ENCODE assay signal across 20 cellular contexts in genomic region chr2:183060500-183061231, GRCh38. TPM values are rescaled to one million over a fixed set of nuclear protein-coding genes. Genes with fewer than 3 reads are reported as not detected.
DNase-seq lines count a peak whose midpoint lies in the region; ATAC-seq, FAIRE-seq and TF ChIP-seq lines count a peak whose summit lies in the region.
"Had no signal": no experiment of that assay in that cellular context is flagged by ENCODE, and none has a peak within 500 bp of the region (broad histone marks: within the 10 kb centered on the region; RNA-seq: fewer than 3 reads in every experiment).

No MANE protein-coding gene starts in this region.

- H3K9me1 ChIP-seq in K562 (ENCODE audit: control insufficient read depth, insufficient read depth, low read length) = no peaks in the 10 kb centered on the region

- peak overlapping the region; percentile 74 for H3K27ac Mint-ChIP-seq in Caco-2 (ENCODE audit: unreplicated experiment)
- H3K27ac Mint-ChIP-seq: CD4-positive, alpha-beta T cell had no signal

- peaks cover 18% of the 10 kb centered on the region for H3K4me1 Mint-ChIP-seq in Caco-2 (ENCODE audit: low read depth, unreplicated experiment)

- H3K4me3 Mint-ChIP-seq in Caco-2 (ENCODE audit: unreplicated experiment) = peak overlapping the region; percentile 3
- H3K4me3 Mint-ChIP-seq: CD4-positive, alpha-beta T cell had no signal

- no peaks in the 10 kb centered on the region for H3K9me2 ChIP-seq in PC-9 (ENCODE audit: insufficient read depth)
- H3K9me2 ChIP-seq: SK-N-SH had no signal

- no peak overlapping the region for H2AFZ ChIP-seq in PC-9
- peak overlapping the region; percentile 85 for H2AFZ ChIP-seq in K562 (ENCODE audit: low read depth, low read length)
- H2AFZ ChIP-seq: GM23248 had no signal

- H4K20me1 ChIP-seq in PC-9 (ENCODE audit: insufficient read depth) = no peaks in the 10 kb centered on the region
- H4K20me1 ChIP-seq in K562 (replicated peaks; ENCODE audit: control insufficient read depth, insufficient read depth, low read length) = no peaks in the 10 kb centered on the region

- no peak for FAIRE-seq in K562 (lab: Jason Lieb, UNC)
- FAIRE-seq: A204.1 had no signal

- H3K4me2 ChIP-seq in PC-9 = peak overlapping the region; percentile 49
- no peak overlapping the region for H3K4me2 ChIP-seq in K562 (ENCODE audit: insufficient read depth, low read length)

- H3K9ac ChIP-seq in K562 (ENCODE audit: insufficient read depth in 1 of 2, low read depth in 2 of 2, low read length in 2 of 2) = no peak overlapping the region
- H3K9ac ChIP-seq: GM23248, SK-N-SH had no signal

- H3K4me1 ChIP-seq in Caco-2 = peaks cover 42% of the 10 kb centered on the region
- H3K4me1 ChIP-seq in PC-9 (replicated peaks; ENCODE audit: insufficient read depth) = peaks cover 16% of the 10 kb centered on the region
- H3K4me1 ChIP-seq in K562 (replicated peaks in 1 of 2; ENCODE audit: control insufficient read depth in 2 of 2, insufficient read depth in 2 of 2, low read length in 2 of 2) = peaks cover 0 to 10% of the 10 kb centered on the region in 2 experiments; a peak in 3 of 5 replicates
- H3K4me1 ChIP-seq in stomach = peaks cover 9 to 22% (median 11%) of the 10 kb centered on the region in 4 donors

- H3K9me3 ChIP-seq in Caco-2 = no peaks in the 10 kb centered on the region
- H3K9me3 ChIP-seq in PC-9 (ENCODE audit: insufficient read depth, low read depth) = no peaks in the 10 kb centered on the region
- 0 out of 2 replicates have a peak, but pooled peaks cover 2% of the 10 kb centered on the region for H3K9me3 ChIP-seq in K562 (replicated peaks; ENCODE audit: control insufficient read depth, insufficient read depth, low read depth, low read length)
- no peaks in the 10 kb centered on the region for H3K9me3 ChIP-seq in stomach
- H3K9me3 ChIP-seq: SK-N-SH had no signal

- H3K36me3 ChIP-seq in Caco-2 (ENCODE audit: control insufficient read depth, insufficient read depth, low read length) (no peaks in the 10 kb centered on the region), PC-9 (ENCODE audit: low read depth) (no peaks in the 10 kb centered on the region), K562 (ENCODE audit: control insufficient read depth, insufficient read depth, low read length) (no peaks in the 10 kb centered on the region), stomach (no peaks in the 10 kb centered on the region)

- H3K9me3 Mint-ChIP-seq in Caco-2 (ENCODE audit: unreplicated experiment) = no peaks in the 10 kb centered on the region
- H3K9me3 Mint-ChIP-seq: CD4-positive, alpha-beta T cell had no signal

- TF ChIP-seq CTCF in Caco-2 (IDR thresholded peaks at IDR 0.05; ENCODE audit: insufficient read depth in 1 of 2, low read depth in 1 of 2, low read length in 1 of 2, severe bottlenecking in 1 of 2, unreplicated experiment in 1 of 2) (no peak), PC-9 (conservative IDR thresholded peaks at IDR 0.05) (no peak), K562 (IDR thresholded peaks at IDR 0.05 in 2 of 3, conservative IDR thresholded peaks at IDR 0.05 in 1 of 3; ENCODE audit: insufficient read depth in 2 of 3, low read depth in 1 of 3, low read length in 3 of 3) (no peak), stomach (IDR thresholded peaks at IDR 0.05) (no peak)

- no peak for TF ChIP-seq RAD21 in K562 (CRISPR knock-in tag; conservative IDR thresholded peaks at IDR 0.05 in 1 of 2, IDR thresholded peaks at IDR 0.05 in 1 of 2)

- no peaks in the 10 kb centered on the region for H3K79me2 ChIP-seq in PC-9 (ENCODE audit: low read depth)
- H3K79me2 ChIP-seq in K562 (ENCODE audit: control insufficient read depth, insufficient read depth, low read length) = no peaks in the 10 kb centered on the region

- no peaks in the 10 kb centered on the region for H3K36me3 Mint-ChIP-seq in Caco-2 (ENCODE audit: insufficient read depth, unreplicated experiment)

- DNase-seq in Caco-2 (peak in 1 of 2 experiments; percentile 31), PC-9 (no peak), K562 (ENCODE audit: extremely low read depth in 1 of 4, low spot score in 3 of 4) (no peak), stomach (peak; percentile 34), cortex of kidney (lab: John Stamatoyannopoulos, UW) (no peak), DMS153 (lab: John Stamatoyannopoulos, UW) (no peak)
- DNase-seq: CD4-positive, alpha-beta T cell; GF-D8; GM23248; HCEC 1CT; KG1; NCI-H1417 treated with DMSO at 0.1 percent for 48 hours; NCI-H187 treated with DMSO at 0.1 percent for 48 hours; NCI-H446; NCI-H748 treated with DMSO at 0.1 percent for 48 hours; RPMI8226; SHP77 treated with DMSO at 0.1 percent for 48 hours; SK-N-SH had no signal

- WGBS in K562 (ENCODE audit: insufficient coverage, low coverage, missing lambda C conversion rate) = 70% methylated on average over 15 of the region's 15 CpGs
- WGBS in stomach, 5 donors = 71 to 82% (median 77%) methylated on average over 15 of the region's 15 CpGs

- no peaks in the 10 kb centered on the region for H3K27me3 Mint-ChIP-seq in Caco-2 (ENCODE audit: insufficient read depth, unreplicated experiment)

- TF ChIP-seq POLR2A in K562 (conservative IDR thresholded peaks at IDR 0.05) (no peak), stomach (IDR thresholded peaks at IDR 0.05) (no peak)

- ATAC-seq in K562 (peak; percentile 37), GM19452 (IDR thresholded peaks at IDR 0.05; ENCODE audit: unreplicated experiment) (no peak)

- no peaks in the 10 kb centered on the region for H3K27me3 ChIP-seq in Caco-2 (replicated peaks; ENCODE audit: control insufficient read depth, insufficient read depth, low read length)
- no peaks in the 10 kb centered on the region for H3K27me3 ChIP-seq in PC-9 (ENCODE audit: insufficient read depth, low read depth)
- no peaks in the 10 kb centered on the region for H3K27me3 ChIP-seq in K562 (ENCODE audit: control insufficient read depth in 2 of 2, insufficient read depth in 2 of 2, low read length in 2 of 2)
- no peaks in the 10 kb centered on the region for H3K27me3 ChIP-seq in stomach

- peaks cover 14% of the 10 kb centered on the region for H3F3A ChIP-seq in PC-9 (ENCODE audit: insufficient read depth, low read depth)

- H3K27ac ChIP-seq in PC-9 (peak overlapping the region; percentile 77), K562 (ENCODE audit: extremely low read depth, low read depth, low read length) (no peak overlapping the region), stomach (peak overlapping the region in 2 of 5 donors; percentile 30 to 34)
- H3K27ac ChIP-seq: GM23248 had no signal

- intact Hi-C loops in Caco-2 (cut with micrococcal nuclease; ENCODE audit: unreplicated experiment) = no loop called here
- intact Hi-C loops in PC-9 (cut with micrococcal nuclease; ENCODE audit: unreplicated experiment) = no loop called here
- intact Hi-C loops in K562 (cut with micrococcal nuclease) = no loop called here
- intact Hi-C loops in stomach (cut with DNase I; ENCODE audit: low total_unique reads) = no loop called here

- H3K4me3 ChIP-seq in Caco-2 (ENCODE audit: low read depth, low read length) = no peak overlapping the region
- H3K4me3 ChIP-seq in PC-9 = no peak overlapping the region
- H3K4me3 ChIP-seq in K562 = no peak overlapping the region
- H3K4me3 ChIP-seq in stomach = no peak overlapping the region
- H3K4me3 ChIP-seq: GM23248 had no signal

- BruUV-seq in Caco-2 (replicated peaks; lab: Mats Ljungman, UMichigan) (no TSS peak), PC-9 (replicated peaks; lab: Mats Ljungman, UMichigan) (no TSS peak), K562 (replicated peaks; lab: Mats Ljungman, UMichigan) (no TSS peak)

- CTCF ChIA-PET in Caco-2 (lab: Charles Lee) (no interaction called here), PC-9 (lab: Charles Lee) (no interaction called here), K562 (lab: Yijun Ruan, JAX; ENCODE audit: low intra/inter-chr PET ratio) (no interaction called here)

- POLR2A ChIA-PET in Caco-2 (lab: Charles Lee) = no interaction called here
- POLR2A ChIA-PET in PC-9 (lab: Charles Lee; ENCODE audit: unreplicated experiment) = no interaction called here
- POLR2A ChIA-PET in K562 (lab: Yijun Ruan, JAX) = interaction anchor here (0.6 kb wide), 1 partner anchor 58 kb away, joined by 3 read pairs; no protein-coding TSS in a partner anchor

- in situ Hi-C loops in K562 (cut with MboI) = no loop called here

- TF ChIP-seq EP300 in K562 (IDR thresholded peaks at IDR 0.05; ENCODE audit: low read length) (no peak), stomach (IDR thresholded peaks at IDR 0.05) (no peak)

RNA-seq across cellular contexts. Expression of gene DUSP19, which starts 17.9 kb away (rescaled TPM):
- total RNA-seq in Caco-2 (2022) (3.6 and 3.9 TPM in 2 replicates), PC-9 (2021) (6.2 and 8.6 TPM in 2 replicates), K562 (2014; rRNA removed) (2.7 and 3.1 TPM in 2 replicates), K562 (2014; rRNA removed; fragmentation: Illumina TruSeq; extraction: Trizol) (3.5 and 5.6 TPM in 2 replicates), K562 (2015; rRNA removed; fragmentation: Illumina TruSeq; extraction: Trizol) (3.2 and 3.7 TPM in 2 replicates), K562 (2021) (3.5 and 4.7 TPM in 2 replicates), stomach (10 to 100 TPM in 1 of 5 donors, 1 to 10 TPM in 3, not detected in 1; 3.5 to 19.6 (median 4.9) TPM)
- total RNA-seq in K562 (2011; cell fraction: chromatin; rRNA removed; ENCODE audit: low replicate concordance) = 1.3 and 2.0 TPM in 2 replicates
- 1.1 and 1.2 TPM in 2 replicates for total RNA-seq in K562 (2011; cell fraction: nucleolus; rRNA removed)
- total RNA-seq in K562 (2011; cell fraction: nucleoplasm; rRNA removed) = 2.1 and 2.4 TPM in 2 replicates
- polyA plus RNA-seq in K562 (2011; rRNA removed) (4.8 and 6.3 TPM in 2 replicates), K562 (2014; fragmentation: Illumina TruSeq; extraction: Trizol) (1.2 and 1.6 TPM in 2 replicates), K562 (2014; fragmentation: Nextera tagmentation; extraction: Ambion mirVana) (1 to 10 TPM; 2.7 to 3.1 TPM), K562 (2014; rRNA removed) (2.0 and 2.7 TPM in 2 replicates), stomach (1 to 10 TPM; 1.1 to 4.3 (median 1.7) TPM)
- polyA plus RNA-seq in K562 (2011; cell fraction: cytosol; rRNA removed) = 1.3 and 3.1 TPM in 2 replicates
- 0.97 and 1.2 TPM in 2 replicates for polyA plus RNA-seq in K562 (2011; cell fraction: nucleus; rRNA removed)
- polyA plus RNA-seq in K562 (2012) = 1.0 and 2.1 TPM in 2 replicates
- 5.7 and 6.0 TPM in 2 replicates for polyA minus RNA-seq in K562 (2011; rRNA and poly(A)+ RNA removed)
- 2.2 and 2.6 TPM in 2 replicates for polyA minus RNA-seq in K562 (2011; cell fraction: cytosol; rRNA and poly(A)+ RNA removed)
- 0.67 and 2.0 TPM in 2 replicates for polyA minus RNA-seq in K562 (2011; cell fraction: nucleus; rRNA and poly(A)+ RNA removed)

RNA-seq across cellular contexts. Expression of gene NCKAP1, which starts 22.4 kb away (rescaled TPM):
- total RNA-seq in Caco-2 (2022) = 154 and 162 TPM in 2 replicates
- 274 and 308 TPM in 2 replicates for total RNA-seq in PC-9 (2021)
- total RNA-seq in K562 (2011; cell fraction: chromatin; rRNA removed; ENCODE audit: low replicate concordance) = 95.8 and 462 TPM in 2 replicates
- 43.0 and 60.9 TPM in 2 replicates for total RNA-seq in K562 (2011; cell fraction: nucleolus; rRNA removed)
- 111 and 144 TPM in 2 replicates for total RNA-seq in K562 (2011; cell fraction: nucleoplasm; rRNA removed)
- 39.7 and 43.9 TPM in 2 replicates for total RNA-seq in K562 (2014; rRNA removed)
- 120 and 136 TPM in 2 replicates for total RNA-seq in K562 (2014; rRNA removed; fragmentation: Illumina TruSeq; extraction: Trizol)
- total RNA-seq in K562 (2015; rRNA removed; fragmentation: Illumina TruSeq; extraction: Trizol) = 91.0 and 99.2 TPM in 2 replicates
- 86.6 and 88.7 TPM in 2 replicates for total RNA-seq in K562 (2021)
- polyA plus RNA-seq in K562 (2011; rRNA removed) = 120 and 153 TPM in 2 replicates
- polyA plus RNA-seq in K562 (2011; cell fraction: cytosol; rRNA removed) = 39.5 and 56.7 TPM in 2 replicates
- polyA plus RNA-seq in K562 (2011; cell fraction: nucleus; rRNA removed) = 70.5 and 141 TPM in 2 replicates
- polyA plus RNA-seq in K562 (2012) = 60.8 and 92.5 TPM in 2 replicates
- polyA plus RNA-seq in K562 (2014; fragmentation: Illumina TruSeq; extraction: Trizol) = 78.2 and 89.6 TPM in 2 replicates
- 10 to 100 TPM; 34.0 to 35.1 TPM for polyA plus RNA-seq in K562 (2014; fragmentation: Nextera tagmentation; extraction: Ambion mirVana)
- polyA plus RNA-seq in K562 (2014; rRNA removed) = 56.7 and 60.5 TPM in 2 replicates
- 194 and 201 TPM in 2 replicates for polyA minus RNA-seq in K562 (2011; rRNA and poly(A)+ RNA removed)
- polyA minus RNA-seq in K562 (2011; cell fraction: cytosol; rRNA and poly(A)+ RNA removed) = 31.1 and 55.4 TPM in 2 replicates
- polyA minus RNA-seq in K562 (2011; cell fraction: nucleus; rRNA and poly(A)+ RNA removed) = 74.7 and 132 TPM in 2 replicates
- total RNA-seq in stomach = 100 to 1,000 TPM in 3 of 5 donors, 10 to 100 TPM in 2; 13.0 to 262 (median 100) TPM
- 10 to 100 TPM; 41.5 to 43.7 (median 43.7) TPM for polyA plus RNA-seq in stomach
